15 cellular contexts compared by ENCODE assay signal in genomic region chr18:76633504-76634259, GRCh38.
DNase-seq lines count a peak whose midpoint lies in the region; ATAC-seq and TF ChIP-seq lines count a peak whose summit lies in the region.
"Had no signal": no experiment of that assay in that cellular context is flagged by ENCODE, and none has a peak within 500 bp of the region (broad histone marks: within the 10 kb centered on the region; RNA-seq: fewer than 3 reads in every experiment).

No MANE protein-coding gene starts in this region.

- no peak overlapping the region for H3K9ac ChIP-seq in HCT116 (ENCODE audit: low read length)

- H3K9me3 ChIP-seq in A673 (ENCODE audit: low read depth, low read length, poor library complexity, severe bottlenecking) = no peaks in the 10 kb centered on the region
- no peaks in the 10 kb centered on the region for H3K9me3 ChIP-seq in HCT116 (ENCODE audit: control insufficient read depth in 1 of 2, insufficient read depth in 1 of 2, low read depth in 1 of 2, low read length in 2 of 2)

- ATAC-seq in HCT116 (peak; percentile 34; the same call in 1 of the 2 replicates), HG02588 (IDR thresholded peaks at IDR 0.05; ENCODE audit: unreplicated experiment) (no peak), HG02610 (IDR thresholded peaks at IDR 0.05; ENCODE audit: unreplicated experiment) (no peak)

- RAD21 ChIA-PET in HCT116 (lab: Charles Lee; ENCODE audit: low non-redundant PET in 1 of 2, low total read pairs in 2 of 2, uncharacterized antibody in 2 of 2, unreplicated experiment in 2 of 2) = no interaction called here

- H3K4me3 ChIP-seq in A673 (ENCODE audit: low read depth, low read length, poor library complexity, severe bottlenecking) (no peak overlapping the region), HCT116 (replicated peaks in 1 of 2; ENCODE audit: low read depth in 1 of 2, low read length in 2 of 2) (no peak overlapping the region), NB4 (ENCODE audit: low read depth, low read length) (no peak overlapping the region), H7 (ENCODE audit: insufficient read depth, low read depth, low read length) (no peak overlapping the region)

- H3K4me1 ChIP-seq in A673 (ENCODE audit: insufficient read depth, low read length, poor library complexity, severe bottlenecking) = no peaks in the 10 kb centered on the region
- H3K4me1 ChIP-seq in HCT116 (ENCODE audit: control insufficient read depth in 1 of 2, insufficient read depth in 2 of 2, low read length in 2 of 2) = no peaks in the 10 kb centered on the region

- no peak for TF ChIP-seq RAD21 in HCT116 (IDR thresholded peaks at IDR 0.05; ENCODE audit: low read depth)

- intact Hi-C loops in A673 (cut with micrococcal nuclease; ENCODE audit: unreplicated experiment) = no loop called here
- intact Hi-C loops in HCT116 (cut with micrococcal nuclease) = no loop called here

- TF ChIP-seq POLR2A in HCT116 (IDR thresholded peaks at IDR 0.05; ENCODE audit: borderline replicate concordance, extremely low read depth, insufficient read depth, insufficient read length) (no peak), NB4 (IDR thresholded peaks at IDR 0.05; ENCODE audit: extremely low read depth, insufficient read length) (no peak)

- no peaks in the 10 kb centered on the region for H3K27me3 ChIP-seq in A673 (replicated peaks; ENCODE audit: insufficient read depth, low read depth, low read length, poor library complexity)
- H3K27me3 ChIP-seq in HCT116 (ENCODE audit: insufficient read depth, low read length) = peaks cover 6% of the 10 kb centered on the region; the same call in 1 of the 2 replicates
- no peaks in the 10 kb centered on the region for H3K27me3 ChIP-seq in H7 (ENCODE audit: control insufficient read depth, insufficient read depth, low read length)

- no peak overlapping the region for H3K27ac ChIP-seq in A673 (ENCODE audit: low read depth, low read length, poor library complexity, severe bottlenecking)
- H3K27ac ChIP-seq in HCT116 (ENCODE audit: low read depth, low read length) = no peak overlapping the region

- H4K20me1 ChIP-seq in HCT116 (ENCODE audit: insufficient read depth) = no peaks in the 10 kb centered on the region

- BruUV-seq in A673 (replicated peaks; lab: Mats Ljungman, UMichigan) (no TSS peak), HCT116 (replicated peaks; lab: Mats Ljungman, UMichigan) (no TSS peak)

- TF ChIP-seq CTCF in A673 (conservative IDR thresholded peaks at IDR 0.05; ENCODE audit: low read depth, low read length) (peak; percentile 32; the same call in 1 of the 2 replicates), HCT116 (IDR thresholded peaks at IDR 0.05 in 2 of 3, conservative IDR thresholded peaks at IDR 0.05 in 1 of 3; ENCODE audit: borderline replicate concordance in 1 of 3, insufficient read depth in 1 of 3, low read depth in 2 of 3, low read length in 2 of 3) (peak in 1 of 3 experiments; percentile 20; a peak in 2 of 6 replicates), NB4 (IDR thresholded peaks at IDR 0.05; ENCODE audit: low read depth, low read length) (peak; percentile 9)

- no peaks in the 10 kb centered on the region for H3K36me3 ChIP-seq in A673 (ENCODE audit: insufficient read depth, low read length, poor library complexity, severe bottlenecking)
- no peaks in the 10 kb centered on the region for H3K36me3 ChIP-seq in HCT116 (ENCODE audit: control insufficient read depth in 1 of 2, insufficient read depth in 2 of 2, low read length in 2 of 2)
- no peaks in the 10 kb centered on the region for H3K36me3 ChIP-seq in H7 (replicated peaks; ENCODE audit: control insufficient read depth, insufficient read depth, low read length)

- POLR2A ChIA-PET in A673 (lab: Charles Lee; ENCODE audit: low non-redundant PET) (no interaction called here), HCT116 (lab: Charles Lee) (no interaction called here)

- no peaks in the 10 kb centered on the region for H3K79me2 ChIP-seq in HCT116 (ENCODE audit: insufficient read depth, low read length)

- no peaks in the 10 kb centered on the region for H3K9me2 ChIP-seq in HCT116 (ENCODE audit: insufficient read depth)

- DNase-seq in A673 (ENCODE audit: low spot score) (peak; percentile 19), HCT116 (ENCODE audit: low read depth, low spot score) (no peak), NB4 (ENCODE audit: low read depth) (peak; percentile 85), SKM-1 (lab: John Stamatoyannopoulos, UW; ENCODE audit: unreplicated experiment) (peak; percentile 23), NCI-H526 treated with DMSO at 0.1 percent for 48 hours (lab: John Stamatoyannopoulos, UW) (no peak), H7 (no peak)
- DNase-seq: C1 segment of cervical spinal cord, KBM-7, NCI-H1417 treated with DMSO at 0.1 percent for 48 hours, NCI-H2029, NCI-H2171 treated with DMSO at 0.1 percent for 48 hours, NCI-H82, T-helper 1 cell had no signal

- no peak overlapping the region for H2AFZ ChIP-seq in HCT116 (ENCODE audit: low read depth, low read length, poor library complexity, severe bottlenecking)

- CTCF ChIA-PET in A673 (lab: Charles Lee) = interaction anchor here (0.6 kb wide), 1 partner anchor 238 kb away, joined by 3 read pairs; no protein-coding TSS in a partner anchor
- CTCF ChIA-PET in HCT116 (lab: Charles Lee) = no interaction called here

- H3K4me2 ChIP-seq in HCT116 (ENCODE audit: low read length) = no peak overlapping the region

TF ChIP-seq in HCT116, 20 proteins besides CTCF, POLR2A, EP300 and RAD21:
- TF ChIP-seq CEBPB (IDR thresholded peaks at IDR 0.05; ENCODE audit: low read depth) (no peak), TCF7L2 (IDR thresholded peaks at IDR 0.05; ENCODE audit: borderline replicate concordance, extremely low read depth, insufficient read depth, insufficient read length) (no peak), FOSL1 (IDR thresholded peaks at IDR 0.05; ENCODE audit: low read depth) (no peak), SP1 (IDR thresholded peaks at IDR 0.05; ENCODE audit: low read depth) (no peak), EGR1 (IDR thresholded peaks at IDR 0.05; ENCODE audit: low read depth) (no peak), ZNF274 (IDR thresholded peaks at IDR 0.05; ENCODE audit: low read depth, low read length) (no peak), SRF (IDR thresholded peaks at IDR 0.05; ENCODE audit: low read depth) (no peak), ATF3 (IDR thresholded peaks at IDR 0.05) (no peak), SIN3A (IDR thresholded peaks at IDR 0.05; ENCODE audit: low read depth) (no peak), ELF1 (IDR thresholded peaks at IDR 0.05; ENCODE audit: borderline replicate concordance, low read depth) (no peak), YY1 (IDR thresholded peaks at IDR 0.05; ENCODE audit: extremely low read depth, insufficient replicate concordance, low read depth, low read length) (no peak), ZFX (IDR thresholded peaks at IDR 0.05) (no peak), CBX3 (IDR thresholded peaks at IDR 0.05; ENCODE audit: low read depth) (no peak), MAX (IDR thresholded peaks at IDR 0.05) (no peak), EZH2phosphoT487 (IDR thresholded peaks at IDR 0.05; ENCODE audit: borderline replicate concordance) (no peak), EZH2 (IDR thresholded peaks at IDR 0.05) (no peak), ZBTB33 (IDR thresholded peaks at IDR 0.05; ENCODE audit: extremely low read depth, insufficient replicate concordance, low read length) (no peak)
- TF ChIP-seq, protein P1, sequence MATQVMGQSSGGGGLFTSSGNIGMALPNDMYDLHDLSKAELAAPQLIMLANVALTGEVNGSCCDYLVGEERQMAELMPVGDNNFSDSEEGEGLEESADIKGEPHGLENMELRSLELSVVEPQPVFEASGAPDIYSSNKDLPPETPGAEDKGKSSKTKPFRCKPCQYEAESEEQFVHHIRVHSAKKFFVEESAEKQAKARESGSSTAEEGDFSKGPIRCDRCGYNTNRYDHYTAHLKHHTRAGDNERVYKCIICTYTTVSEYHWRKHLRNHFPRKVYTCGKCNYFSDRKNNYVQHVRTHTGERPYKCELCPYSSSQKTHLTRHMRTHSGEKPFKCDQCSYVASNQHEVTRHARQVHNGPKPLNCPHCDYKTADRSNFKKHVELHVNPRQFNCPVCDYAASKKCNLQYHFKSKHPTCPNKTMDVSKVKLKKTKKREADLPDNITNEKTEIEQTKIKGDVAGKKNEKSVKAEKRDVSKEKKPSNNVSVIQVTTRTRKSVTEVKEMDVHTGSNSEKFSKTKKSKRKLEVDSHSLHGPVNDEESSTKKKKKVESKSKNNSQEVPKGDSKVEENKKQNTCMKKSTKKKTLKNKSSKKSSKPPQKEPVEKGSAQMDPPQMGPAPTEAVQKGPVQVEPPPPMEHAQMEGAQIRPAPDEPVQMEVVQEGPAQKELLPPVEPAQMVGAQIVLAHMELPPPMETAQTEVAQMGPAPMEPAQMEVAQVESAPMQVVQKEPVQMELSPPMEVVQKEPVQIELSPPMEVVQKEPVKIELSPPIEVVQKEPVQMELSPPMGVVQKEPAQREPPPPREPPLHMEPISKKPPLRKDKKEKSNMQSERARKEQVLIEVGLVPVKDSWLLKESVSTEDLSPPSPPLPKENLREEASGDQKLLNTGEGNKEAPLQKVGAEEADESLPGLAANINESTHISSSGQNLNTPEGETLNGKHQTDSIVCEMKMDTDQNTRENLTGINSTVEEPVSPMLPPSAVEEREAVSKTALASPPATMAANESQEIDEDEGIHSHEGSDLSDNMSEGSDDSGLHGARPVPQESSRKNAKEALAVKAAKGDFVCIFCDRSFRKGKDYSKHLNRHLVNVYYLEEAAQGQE (IDR thresholded peaks at IDR 0.05; ENCODE audit: low read depth) = no peak

Comparison
In these comparisons a context has a peak if more than half of its experiments do, and no peak if none do; other contexts are left out.
1. DNase-seq: peak in A673 (single experiment), NB4 (single experiment) and SKM-1 (single experiment); none in HCT116 (single experiment), NCI-H526 treated with DMSO at 0.1 percent for 48 hours (single experiment) and H7 (single experiment).